In the genomic region with DNA sequence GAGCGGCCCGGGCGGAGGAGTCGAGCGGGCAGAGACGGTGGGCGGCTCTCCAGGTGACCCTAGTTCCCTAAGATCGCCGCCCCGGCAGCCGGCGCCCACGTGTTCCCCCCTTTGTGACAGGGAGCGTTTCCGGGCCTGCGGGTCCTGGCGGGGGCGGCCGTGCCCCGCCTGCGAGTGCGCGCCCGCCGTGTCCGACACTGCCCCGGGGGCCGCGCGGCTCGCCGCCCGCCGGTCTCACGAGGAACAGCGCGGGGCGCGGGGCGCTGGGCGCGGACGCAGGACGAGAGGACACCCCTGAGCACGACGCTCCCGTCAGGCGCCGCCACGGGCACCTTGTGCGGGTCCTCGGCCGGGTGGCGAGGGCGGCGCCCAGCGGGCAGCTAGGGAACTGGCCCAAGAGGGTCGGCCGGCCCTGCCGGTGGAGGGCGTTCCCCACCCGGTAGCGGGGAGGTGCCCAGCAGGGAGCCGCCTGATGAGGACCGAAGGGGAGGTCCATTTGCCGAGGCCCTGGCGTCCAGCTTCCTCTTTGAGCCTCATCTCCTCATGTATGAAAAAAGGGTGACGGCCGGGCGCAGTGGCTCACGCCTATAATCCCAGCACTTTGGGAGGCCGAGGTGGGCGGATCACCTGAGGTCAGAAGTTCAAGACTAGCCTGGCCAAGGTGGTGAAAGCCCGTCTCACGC, we compare ENCODE assay signal across 1 cellular context.
TF ChIP-seq lines count a peak whose summit lies in the region.

A gene (minus strand): TSS at position 137 of the 683 bp plus-strand sequence. CDS start 535 bp downstream, outside the sequence.

TF ChIP-seq in endothelial cell of umbilical vein, 7 proteins besides CTCF, POLR2A, EP300 and RAD21:
- TF ChIP-seq, protein P1, sequence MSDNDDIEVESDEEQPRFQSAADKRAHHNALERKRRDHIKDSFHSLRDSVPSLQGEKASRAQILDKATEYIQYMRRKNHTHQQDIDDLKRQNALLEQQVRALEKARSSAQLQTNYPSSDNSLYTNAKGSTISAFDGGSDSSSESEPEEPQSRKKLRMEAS (IDR thresholded peaks at IDR 0.05; ENCODE audit: insufficient read depth, insufficient read length), result peak; percentile 83
- peak; percentile 88 for TF ChIP-seq POLR2AphosphoS5 (IDR thresholded peaks at IDR 0.05; ENCODE audit: insufficient read depth, low read depth, low read length)
- no peak for TF ChIP-seq JUN (IDR thresholded peaks at IDR 0.05; ENCODE audit: borderline replicate concordance, insufficient read depth, insufficient read length, low read depth)
- peak; percentile 34 for TF ChIP-seq MYC (IDR thresholded peaks at IDR 0.05; ENCODE audit: low read depth, low read length)
